10 cellular contexts compared by ENCODE assay signal in the genomic region with DNA sequence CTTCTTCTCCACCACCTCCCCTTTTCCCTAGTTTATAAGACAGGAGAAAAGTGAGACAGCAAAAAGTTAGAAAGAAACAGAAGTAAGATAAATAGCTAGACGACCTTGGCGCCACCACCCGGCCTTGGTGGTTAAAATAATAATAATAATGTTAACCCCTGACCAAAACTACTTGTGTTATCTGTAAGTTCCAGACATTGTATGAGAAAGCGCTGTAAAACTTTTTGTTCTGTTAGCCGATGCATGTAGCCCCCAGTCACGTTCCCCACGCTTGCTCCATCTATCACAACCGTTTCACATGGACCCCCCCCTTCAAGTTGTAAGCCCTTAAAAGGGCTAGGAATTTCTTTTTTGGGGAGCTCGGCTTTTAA. TPM values are rescaled to one million over a fixed set of nuclear protein-coding genes. Genes with fewer than 3 reads are reported as not detected.
DNase-seq lines count a peak whose midpoint lies in the region; ATAC-seq and TF ChIP-seq lines count a peak whose summit lies in the region.
"Had no signal": no experiment of that assay in that cellular context is flagged by ENCODE, and none has a peak within 500 bp of the region (broad histone marks: within the 10 kb centered on the region; RNA-seq: fewer than 3 reads in every experiment).

No MANE protein-coding gene starts in this region.

- no peaks in the 10 kb centered on the region for H3K36me3 ChIP-seq in ascending aorta

- peaks cover 20 to 26% of the 10 kb centered on the region in 2 donors for H3K27me3 Mint-ChIP-seq in natural killer cell (ENCODE audit: low read depth in 2 of 2)

- peaks cover 0 to 6% of the 10 kb centered on the region in 2 donors for H3K4me1 ChIP-seq in ascending aorta

- no peaks in the 10 kb centered on the region for H3K36me3 Mint-ChIP-seq in natural killer cell

- intact Hi-C loops in ascending aorta (cut with DNase I) (loop anchor here (2.0 to 5.0 kb wide), 2 partner anchors 38 to 75 kb away; no protein-coding TSS in a partner anchor), natural killer cell (cut with micrococcal nuclease) (loop anchor here (5.0 kb wide), 1 partner anchor 443 kb away; a partner anchor contains a TSS)

- H3K9me3 Mint-ChIP-seq in natural killer cell, result no peaks in the 10 kb centered on the region

- peak overlapping the region; percentile 63 to 83 for H3K4me3 ChIP-seq in ascending aorta

- ATAC-seq in natural killer cell (no peak), GM21786 (IDR thresholded peaks at IDR 0.05; ENCODE audit: unreplicated experiment) (no peak), GM18867 (IDR thresholded peaks at IDR 0.05; ENCODE audit: unreplicated experiment) (no peak)

- no peaks in the 10 kb centered on the region for H3K9me3 ChIP-seq in ascending aorta

- H3K27ac Mint-ChIP-seq in natural killer cell, result peak overlapping the region in 1 of 2 donors; percentile 93

- H3K27me3 ChIP-seq in ascending aorta, result no peaks in the 10 kb centered on the region

- peak; percentile 42 for DNase-seq in CMK (ENCODE audit: low read depth)
- peak; percentile 44 for DNase-seq in KBM-7
- no peak for DNase-seq in ascending aorta (ENCODE audit: low spot score in 2 of 2)
- no peak for DNase-seq in natural killer cell
- DNase-seq in NCI-H2107 (lab: John Stamatoyannopoulos, UW), result no peak
- no peak for DNase-seq in NCI-H2227 (lab: John Stamatoyannopoulos, UW; ENCODE audit: unreplicated experiment)
- DNase-seq: mesendoderm, NCI-H226 had no signal

- peak overlapping the region; percentile 98 for H3K4me3 Mint-ChIP-seq in natural killer cell

- TF ChIP-seq CTCF in ascending aorta (IDR thresholded peaks at IDR 0.05) (no peak), natural killer cell (IDR thresholded peaks at IDR 0.05) (no peak)

- in situ Hi-C loops in KBM-7 (cut with MboI; ENCODE audit: low pct_unique_long_range_greater_than_20kb, low sequenced_read_pairs), result no loop called here

- peak overlapping the region in 1 of 2 donors; percentile 79 for H3K27ac ChIP-seq in ascending aorta

- peaks cover 36 to 40% of the 10 kb centered on the region in 2 donors for H3K4me1 Mint-ChIP-seq in natural killer cell

RNA-seq across cellular contexts. Expression of a gene that starts 1.5 kb away (rescaled TPM):
- not detected for total RNA-seq in ascending aorta
- total RNA-seq in natural killer cell, result 1 to 10 TPM; 2.3 to 4.2 (median 2.7) TPM

RNA-seq across cellular contexts. Expression of a gene that starts 53.1 kb away (rescaled TPM):
- not detected for total RNA-seq in ascending aorta
- not detected for total RNA-seq in natural killer cell

Comparison
In these comparisons a context has a peak if more than half of its experiments do, and no peak if none do; other contexts are left out.
1. DNase-seq: peak in CMK (single experiment) and KBM-7 (single experiment); none in ascending aorta (0 of 2), natural killer cell (single experiment), NCI-H2107 (single experiment) and NCI-H2227 (single experiment).